Comparison of ENCODE assay signal across 1 cellular context in genomic region chr6:41600499-41601247, GRCh38.
TF ChIP-seq lines count a peak whose summit lies in the region.

No MANE protein-coding gene starts in this region.

TF ChIP-seq in GM12878, 131 proteins besides CTCF, POLR2A, EP300 and RAD21 (continued from another document):
- TF ChIP-seq ZBTB4 (CRISPR knock-in tag; IDR thresholded peaks at IDR 0.05) (no peak), POU2F2 (IDR thresholded peaks at IDR 0.05; ENCODE audit: borderline replicate concordance, low read depth, low read length) (no peak), RCOR1 (conservative IDR thresholded peaks at IDR 0.05; ENCODE audit: low read depth, low read length) (no peak), RAD51 (IDR thresholded peaks at IDR 0.05) (no peak), ATF2 (IDR thresholded peaks at IDR 0.05; ENCODE audit: low read length) (no peak), IRF4 (IDR thresholded peaks at IDR 0.05; ENCODE audit: low read depth, low read length) (no peak), RUNX3 (IDR thresholded peaks at IDR 0.05; ENCODE audit: low read length) (no peak), MAX (IDR thresholded peaks at IDR 0.05; ENCODE audit: low read depth, low read length) (no peak), CHD1 (IDR thresholded peaks at IDR 0.05; ENCODE audit: low read depth, low read length) (no peak), MLLT1 (IDR thresholded peaks at IDR 0.05) (no peak)
